Comparison of ENCODE assay signal across 7 cellular contexts in the genomic region with DNA sequence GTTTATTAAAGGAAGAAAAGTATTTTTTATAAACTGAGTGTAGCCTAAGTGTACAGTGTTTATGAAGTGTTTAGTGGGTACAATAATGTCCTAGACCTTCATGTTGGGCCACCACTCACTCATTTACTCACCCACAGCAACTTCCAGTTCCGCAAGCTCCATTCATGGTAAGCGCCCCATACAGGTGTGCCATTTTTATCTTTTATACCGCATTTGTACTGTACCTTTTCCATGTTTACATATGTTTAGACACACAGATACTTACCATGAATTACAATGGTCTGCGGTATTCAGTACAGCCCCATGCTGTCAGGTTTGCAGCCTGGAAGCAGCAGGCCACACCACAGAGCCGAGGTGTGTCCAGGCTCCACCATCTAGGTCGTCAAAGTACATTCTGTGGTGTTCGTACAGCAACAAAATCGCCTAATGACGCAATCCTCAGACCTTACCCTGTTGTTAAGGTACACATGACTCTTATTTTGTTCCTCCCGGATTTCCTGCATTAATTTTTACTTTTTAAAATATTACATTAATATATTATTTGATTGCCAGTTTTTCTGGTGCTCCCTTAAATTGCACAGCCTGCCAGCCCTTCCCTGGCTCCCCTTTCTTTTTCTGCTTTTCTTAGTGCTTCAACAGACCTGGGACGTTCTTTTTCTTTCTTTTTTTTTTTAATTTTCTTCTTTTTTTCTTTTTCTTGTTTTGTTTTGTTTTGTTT. TPM values are rescaled to one million over a fixed set of nuclear protein-coding genes. Genes with fewer than 3 reads are reported as not detected.
DNase-seq lines count a peak whose midpoint lies in the region; ATAC-seq and TF ChIP-seq lines count a peak whose summit lies in the region.
"Had no signal": no experiment of that assay in that cellular context is flagged by ENCODE, and none has a peak within 500 bp of the region (broad histone marks: within the 10 kb centered on the region; RNA-seq: fewer than 3 reads in every experiment).

No MANE protein-coding gene starts in this region.

- TF ChIP-seq CTCF in omental fat pad (IDR thresholded peaks at IDR 0.05), result no peak

- DNase-seq in EH (ENCODE audit: low read depth) (peak; percentile 0), NCI-H69 (lab: John Stamatoyannopoulos, UW) (peak; percentile 69), dermis microvascular lymphatic vessel endothelial cell (ENCODE audit: low read depth in 2 of 2) (peak; percentile 15 to 22), renal cortical epithelial cell (ENCODE audit: low read depth) (peak; percentile 69), NCI-H1105 treated with DMSO at 0.1 percent for 48 hours (lab: John Stamatoyannopoulos, UW) (no peak), omental fat pad (ENCODE audit: low spot score) (no peak)

- ATAC-seq in omental fat pad (ENCODE audit: low FRiP score), result no peak

RNA-seq across cellular contexts. Expression of gene SSBP1, which starts 0.9 kb away (rescaled TPM):
- total RNA-seq in dermis microvascular lymphatic vessel endothelial cell (84.1 and 132 TPM in 2 replicates), renal cortical epithelial cell (150 and 257 TPM in 2 replicates), omental fat pad (100 to 1,000 TPM in 2 of 4 donors, 10 to 100 TPM in 2; 76.8 to 106 (median 92.0) TPM)

RNA-seq across cellular contexts. Expression of gene TAS2R3, which starts 26.6 kb away (rescaled TPM):
- total RNA-seq in dermis microvascular lymphatic vessel endothelial cell, result 0.26 and 0.89 TPM in 2 replicates
- 2.3 TPM in 1 of 2 replicates, not detected in the other for total RNA-seq in renal cortical epithelial cell
- total RNA-seq in omental fat pad, result 1 to 10 TPM in 2 of 4 donors, under 1 TPM in 2; 0.63 to 5.4 (median 1.8) TPM

RNA-seq across cellular contexts. Expression of gene WEE2, which starts 29.1 kb away (rescaled TPM):
- total RNA-seq in dermis microvascular lymphatic vessel endothelial cell, result under 0.01 and 0.13 TPM in 2 replicates
- under 0.01 TPM in 1 of 2 replicates, not detected in the other for total RNA-seq in renal cortical epithelial cell
- under 1 TPM in 1 of 4 donors, not detected in 3; 0.79 TPM for total RNA-seq in omental fat pad
- total RNA-seq: activated CD8-positive, alpha-beta memory T cell treated with anti-CD3 and anti-CD28 coated beads for 36 hours had no signal

RNA-seq across cellular contexts. Expression of gene DENND11, which starts 35.3 kb away (rescaled TPM):
- total RNA-seq in dermis microvascular lymphatic vessel endothelial cell (78.3 and 116 TPM in 2 replicates), renal cortical epithelial cell (12.3 and 17.6 TPM in 2 replicates), omental fat pad (10 to 100 TPM; 12.4 to 28.4 (median 19.6) TPM)

RNA-seq across cellular contexts. Expression of gene TAS2R4, which starts 39.2 kb away (rescaled TPM):
- total RNA-seq in dermis microvascular lymphatic vessel endothelial cell (0.26 and 0.51 TPM in 2 replicates), renal cortical epithelial cell (1.8 TPM in 1 of 2 replicates, not detected in the other), omental fat pad (1 to 10 TPM in 2 of 4 donors, under 1 TPM in 2; 0.84 to 3.6 (median 1.6) TPM)

Comparison
In these comparisons a context has a peak if more than half of its experiments do, and no peak if none do; other contexts are left out.
1. DNase-seq: peak in EH (single experiment), NCI-H69 (single experiment), dermis microvascular lymphatic vessel endothelial cell (2 of 2) and renal cortical epithelial cell (single experiment); none in NCI-H1105 treated with DMSO at 0.1 percent for 48 hours (single experiment) and omental fat pad (single experiment).